Comparison of ENCODE assay signal across 24 cellular contexts in genomic region chr5:172423379-172424110, GRCh38. TPM values are rescaled to one million over a fixed set of nuclear protein-coding genes. Genes with fewer than 3 reads are reported as not detected.
A peak's percentile ranks its signal among the peaks of the same experiment; 100 is the strongest.
DNase-seq lines count a peak whose midpoint lies in the region; ATAC-seq, FAIRE-seq and TF ChIP-seq lines count a peak whose summit lies in the region.
"Had no signal": no experiment of that assay in that cellular context is flagged by ENCODE, and none has a peak within 500 bp of the region (broad histone marks: within the 10 kb centered on the region; RNA-seq: fewer than 3 reads in every experiment).

No MANE protein-coding gene starts in this region.

- no peaks in the 10 kb centered on the region for H3K27me3 ChIP-seq in HepG2 (ENCODE audit: control insufficient read depth in 1 of 2, insufficient read depth in 2 of 2, low read length in 2 of 2)
- H3K27me3 ChIP-seq in right lobe of liver: no peaks in the 10 kb centered on the region
- no peaks in the 10 kb centered on the region for H3K27me3 ChIP-seq in stomach
- no peaks in the 10 kb centered on the region for H3K27me3 ChIP-seq in right atrium auricular region

- TF ChIP-seq CTCF in HepG2 (CRISPR knock-in tag; IDR thresholded peaks at IDR 0.05): no peak
- TF ChIP-seq CTCF in right lobe of liver (IDR thresholded peaks at IDR 0.05): no peak
- TF ChIP-seq CTCF in stomach (IDR thresholded peaks at IDR 0.05): no peak
- TF ChIP-seq CTCF in right atrium auricular region (IDR thresholded peaks at IDR 0.05): no peak

- in situ Hi-C loops in HepG2 (cut with HindIII; ENCODE audit: extremely low pct_ligation_motif_present, low pct_unique_long_range_greater_than_20kb): no loop called here

- no peak overlapping the region for H3K4me3 ChIP-seq in HepG2 (replicated peaks in 1 of 3; ENCODE audit: insufficient read depth in 1 of 3, low read depth in 2 of 3, low read length in 3 of 3)
- no peak overlapping the region for H3K4me3 ChIP-seq in right lobe of liver
- no peak overlapping the region for H3K4me3 ChIP-seq in stomach
- no peak overlapping the region for H3K4me3 ChIP-seq in right atrium auricular region

- H3K4me1 ChIP-seq in HepG2 (ENCODE audit: insufficient read depth, low read length): peaks cover 54% of the 10 kb centered on the region
- H3K4me1 ChIP-seq in right lobe of liver: peaks cover 0 to 29% (median 14%) of the 10 kb centered on the region in 4 donors
- peaks cover 23 to 97% (median 82%) of the 10 kb centered on the region in 4 donors for H3K4me1 ChIP-seq in stomach
- H3K4me1 ChIP-seq in right atrium auricular region: peaks cover 0 to 40% of the 10 kb centered on the region in 2 donors

- no TSS peak for BruUV-seq in HepG2 (replicated peaks; lab: Mats Ljungman, UMichigan)

- no peaks in the 10 kb centered on the region for H4K20me1 ChIP-seq in HepG2 (ENCODE audit: insufficient read depth, low read length)

- no peak overlapping the region for H3K9ac ChIP-seq in HepG2 (ENCODE audit: insufficient read depth, low read depth, low read length)
- H3K9ac ChIP-seq: KMS-11 had no signal

- TF ChIP-seq POLR2A in HepG2 (IDR thresholded peaks at IDR 0.05; ENCODE audit: insufficient read depth in 1 of 2, low read depth in 2 of 2, low read length in 2 of 2) (no peak), right lobe of liver (IDR thresholded peaks at IDR 0.05) (no peak), stomach (IDR thresholded peaks at IDR 0.05) (no peak)

- CTCF ChIA-PET in HepG2 (lab: Yijun Ruan, JAX; ENCODE audit: low intra/inter-chr PET ratio, low total read pairs): no interaction called here

- no peak overlapping the region for H3K4me2 ChIP-seq in HepG2 (ENCODE audit: low read depth, low read length)
- H3K4me2 ChIP-seq: KMS-11 had no signal

- no peak for FAIRE-seq in HepG2 (lab: Jason Lieb, UNC)
- FAIRE-seq: TTC549 had no signal

- no peak overlapping the region for H2AFZ ChIP-seq in HepG2 (ENCODE audit: low read length)

- H3K9me3 ChIP-seq in HepG2 (ENCODE audit: low read length) (no peaks in the 10 kb centered on the region), right lobe of liver (no peaks in the 10 kb centered on the region), stomach (no peaks in the 10 kb centered on the region), right atrium auricular region (no peaks in the 10 kb centered on the region)

- no peak for TF ChIP-seq RAD21 in HepG2 (CRISPR knock-in tag; IDR thresholded peaks at IDR 0.05)

- H3K79me2 ChIP-seq in HepG2 (ENCODE audit: insufficient read depth, low read length): no peaks in the 10 kb centered on the region

- H3K36me3 ChIP-seq in HepG2 (replicated peaks in 1 of 2; ENCODE audit: control insufficient read depth in 1 of 2, insufficient read depth in 2 of 2, low read length in 2 of 2) (no peaks in the 10 kb centered on the region; a peak in 1 of 5 replicates), right lobe of liver (no peaks in the 10 kb centered on the region), stomach (peaks cover 7 to 26% (median 8%) of the 10 kb centered on the region in 4 donors), right atrium auricular region (peaks cover 14% of the 10 kb centered on the region)

- WGBS in HepG2 (ENCODE audit: low lambda C conversion rate): 99% methylated on average over 19 of the region's 20 CpGs
- WGBS in right lobe of liver (ENCODE audit: insufficient coverage, low coverage, low lambda C conversion rate, missing lambda C conversion rate): 99% methylated on average over 11 of the region's 20 CpGs
- WGBS in stomach, 5 donors: 93 to 97% (median 95%) methylated on average over 19 to 20 of the region's 20 CpGs

- intact Hi-C loops in HepG2 (cut with micrococcal nuclease; ENCODE audit: unreplicated experiment) (no loop called here), right lobe of liver (cut with DNase I) (no loop called here), stomach (cut with DNase I; ENCODE audit: low total_unique reads) (no loop called here)

- no peak overlapping the region for H3K27ac ChIP-seq in HepG2 (ENCODE audit: extremely low read length, insufficient read depth, low read length)
- H3K27ac ChIP-seq in right lobe of liver: no peak overlapping the region
- H3K27ac ChIP-seq in stomach: peak overlapping the region in 4 of 5 donors; percentile 81 to 94 (median 85)
- H3K27ac ChIP-seq in right atrium auricular region: peak overlapping the region in 1 of 2 donors; percentile 64
- H3K27ac ChIP-seq: KMS-11 had no signal

- TF ChIP-seq EP300 in HepG2 (IDR thresholded peaks at IDR 0.05; ENCODE audit: low read depth in 2 of 2, low read length in 2 of 2) (no peak), HepG2 (CRISPR knock-in tag; IDR thresholded peaks at IDR 0.05; ENCODE audit: borderline replicate concordance) (no peak), stomach (IDR thresholded peaks at IDR 0.05) (no peak)

- POLR2A ChIA-PET in HepG2 (lab: Yijun Ruan, JAX): no interaction called here

- DNase-seq in HepG2 (ENCODE audit: low spot score) (no peak), right lobe of liver (no peak), hepatic stellate cell (ENCODE audit: low spot score) (peak; percentile 45), stomach (no peak), activated gamma-delta T cell (lab: John Stamatoyannopoulos, UW) (no peak), right atrium auricular region (ENCODE audit: low spot score) (no peak)
- DNase-seq: activated CD4-positive, alpha-beta T cell treated with anti-CD3 and anti-CD28 coated beads for 1 hour; activated T-cell treated with anti-CD3 and anti-CD28 coated beads, Interleukin-2, amount 50 U/mL, for 24 hours; AML-193; CD8-positive, alpha-beta T cell; HFFc6; mesendoderm; NCI-H146; NCI-H510A treated with DMSO at 0.1 percent for 48 hours; NK-92 treated with Interleukin-12 subunit alpha and Interleukin-12 subunit beta, amount 100 ng/mL, for 24 hours; nucleus accumbens; T-helper 1 cell had no signal

- ATAC-seq in HepG2 (no peak), right lobe of liver (no peak), HG03025 (IDR thresholded peaks at IDR 0.05; ENCODE audit: low FRiP score, unreplicated experiment) (no peak), GM19023 (IDR thresholded peaks at IDR 0.05; ENCODE audit: unreplicated experiment) (no peak)
- ATAC-seq: CD8-positive, alpha-beta T cell; left lobe of liver; Panc1; stimulated activated effector memory CD8-positive, alpha-beta T cell treated with anti-CD3 and anti-CD28 coated beads, Interleukin-12 subunit alpha, Interleukin-12 subunit beta, amount 100 ng/mL, for 72 hours had no signal

TF ChIP-seq in HepG2, 621 proteins besides CTCF, POLR2A, EP300 and RAD21:
- TF ChIP-seq NFYC (CRISPR knock-in tag; IDR thresholded peaks at IDR 0.05) (0 out of 2 replicates have a peak, but pooled peaks have one; percentile 29), NFKB2 (CRISPR knock-in tag; IDR thresholded peaks at IDR 0.05; ENCODE audit: borderline replicate concordance) (no peak), NFYB (CRISPR knock-in tag; IDR thresholded peaks at IDR 0.05) (peak; percentile 54)

RNA-seq across cellular contexts. Expression of gene SH3PXD2B, which starts 30.8 kb away (rescaled TPM):
- total RNA-seq in HepG2 (2016; rRNA removed; fragmentation: Illumina TruSeq; extraction: Trizol): 3.4 and 3.8 TPM in 2 replicates
- total RNA-seq in HepG2 (2016; cell fraction: cytosol; rRNA removed; fragmentation: Illumina TruSeq; extraction: Trizol; ENCODE audit: low read depth): 1.1 and 1.3 TPM in 2 replicates
- total RNA-seq in HepG2 (2016; cell fraction: insoluble cytoplasmic fraction; rRNA removed; fragmentation: Illumina TruSeq; extraction: Trizol): 3.2 and 3.8 TPM in 2 replicates
- 1.5 and 2.4 TPM in 2 replicates for total RNA-seq in HepG2 (2016; cell fraction: membrane; rRNA removed; fragmentation: Illumina TruSeq; extraction: Trizol)
- total RNA-seq in HepG2 (2016; cell fraction: nucleus; rRNA removed; fragmentation: Illumina TruSeq; extraction: Trizol): 3.8 TPM in 2 replicates
- polyA plus RNA-seq in HepG2 (2011; rRNA removed): 4.6 and 5.3 TPM in 2 replicates
- 1.9 and 2.4 TPM in 2 replicates for polyA plus RNA-seq in HepG2 (2011; cell fraction: cytosol; rRNA removed)
- 6.3 and 6.6 TPM in 2 replicates for polyA plus RNA-seq in HepG2 (2011; cell fraction: nucleus; rRNA removed)
- 3.7 and 4.6 TPM in 2 replicates for polyA plus RNA-seq in HepG2 (2012)
- polyA plus RNA-seq in HepG2 (2016; cell fraction: cytosol; fragmentation: Illumina TruSeq; extraction: Trizol; ENCODE audit: low read depth): 0.45 and 0.58 TPM in 2 replicates
- polyA plus RNA-seq in HepG2 (2016; cell fraction: insoluble cytoplasmic fraction; fragmentation: Illumina TruSeq; extraction: Trizol; ENCODE audit: low read depth): 4.5 and 5.7 TPM in 2 replicates
- polyA plus RNA-seq in HepG2 (2016; cell fraction: membrane; fragmentation: Illumina TruSeq; extraction: Trizol; ENCODE audit: low read depth): 0.58 and 1.3 TPM in 2 replicates
- polyA plus RNA-seq in HepG2 (2016; cell fraction: nucleus; fragmentation: Illumina TruSeq; extraction: Trizol; ENCODE audit: insufficient read depth, low read depth): 4.4 and 5.5 TPM in 2 replicates
- 6.5 and 8.9 TPM in 2 replicates for polyA minus RNA-seq in HepG2 (2011; rRNA and poly(A)+ RNA removed; ENCODE audit: low replicate concordance)
- polyA minus RNA-seq in HepG2 (2011; cell fraction: cytosol; rRNA and poly(A)+ RNA removed): 4.5 and 5.0 TPM in 2 replicates
- 4.5 and 4.7 TPM in 2 replicates for polyA minus RNA-seq in HepG2 (2011; cell fraction: nucleus; rRNA and poly(A)+ RNA removed)
- 1 to 10 TPM; 2.5 to 6.8 (median 5.2) TPM for total RNA-seq in right lobe of liver
- total RNA-seq in stomach: 10 to 100 TPM in 4 of 5 donors, 1 to 10 TPM in 1; 7.2 to 63.0 (median 35.1) TPM
- 10 to 100 TPM in 1 of 3 donors, 1 to 10 TPM in 2; 6.7 to 15.8 (median 7.4) TPM for polyA plus RNA-seq in stomach
- 10 to 100 TPM in 1 of 2 donors, 1 to 10 TPM in 1; 7.2 to 13.9 TPM for total RNA-seq in right atrium auricular region

Comparison
In these comparisons a context has a peak if more than half of its experiments do, and no peak if none do; other contexts are left out.
1. H3K27ac ChIP-seq: peak in stomach (4 of 5); none in HepG2 (single experiment) and right lobe of liver (0 of 3).